ENCODE assay signal across 11 cellular contexts in the genomic region with DNA sequence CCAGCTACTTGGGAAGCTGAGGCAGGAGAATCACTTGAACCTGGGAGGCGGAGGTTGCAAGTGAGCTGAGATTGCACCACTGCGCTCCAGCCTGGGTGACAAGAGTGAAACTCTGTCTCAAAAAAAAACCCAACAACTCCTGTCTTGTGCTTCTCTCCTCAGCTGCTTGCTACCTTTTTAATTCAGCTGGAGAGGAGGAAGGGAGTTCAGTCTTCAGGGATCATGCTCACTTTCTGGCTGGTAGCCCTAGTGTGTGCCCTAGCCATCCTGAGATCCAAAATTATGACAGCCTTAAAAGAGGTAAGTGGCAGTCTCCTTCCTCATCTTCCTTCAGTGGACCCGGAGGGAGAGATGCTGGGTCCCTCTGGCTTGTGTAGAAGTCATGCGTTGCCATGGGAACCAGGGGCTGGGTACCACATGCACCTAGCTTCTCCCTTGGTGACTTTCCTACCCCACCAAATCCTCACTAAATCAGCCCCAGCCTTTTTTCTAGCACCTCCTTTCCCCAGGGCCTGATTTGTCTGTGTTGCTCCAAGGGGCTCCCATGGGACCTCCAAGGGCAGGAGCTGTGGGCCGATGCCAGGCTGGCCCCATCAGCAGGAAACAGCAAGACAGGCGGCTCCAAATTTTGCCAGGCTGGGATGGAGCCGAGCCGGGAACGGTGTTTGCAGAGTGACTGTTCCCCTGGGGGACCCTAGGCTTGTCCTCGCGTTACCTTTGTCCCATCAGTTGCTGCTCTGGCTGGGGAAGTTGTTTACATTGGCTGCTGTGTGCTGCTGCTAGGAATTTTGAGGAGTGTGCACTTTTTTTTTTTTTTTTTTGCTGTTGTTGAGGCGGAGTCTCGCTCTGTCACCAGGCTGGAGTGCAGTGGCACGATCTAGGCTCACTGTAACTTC.
DNase-seq lines count a peak whose midpoint lies in the region; ATAC-seq and TF ChIP-seq lines count a peak whose summit lies in the region.
"Had no signal": no experiment of that assay in that cellular context is flagged by ENCODE, and none has a peak within 500 bp of the region (broad histone marks: within the 10 kb centered on the region; RNA-seq: fewer than 3 reads in every experiment).

No MANE protein-coding gene starts in this region.

- no peak for TF ChIP-seq POLR2A in esophagus muscularis mucosa (IDR thresholded peaks at IDR 0.05; ENCODE audit: low read depth)
- no peak for TF ChIP-seq POLR2A in ovary (IDR thresholded peaks at IDR 0.05)

- H3K9ac ChIP-seq in BLaER1 treated with 17β-estradiol and CSF1 and Interleukin-3, amounts not matched to agents 10 nM and 100 nM = peak overlapping the region in 1 of 11 experiments; percentile 37; a peak in 1 of 22 replicates
- H3K9ac ChIP-seq: parathyroid adenoma had no signal

- no peak overlapping the region for H3K27ac Mint-ChIP-seq in CD8-positive, alpha-beta T cell

- intact Hi-C loops in esophagus muscularis mucosa (cut with DNase I) = loop anchor here (5.0 to 10.0 kb wide), 2 partner anchors 62 to 130 kb away; a partner anchor contains a TSS
- intact Hi-C loops in ovary (cut with DNase I) = loop anchor here in 2 of 4 donors (5.0 to 10.0 kb wide), 2 partner anchors 117 to 130 kb away; a partner anchor contains a TSS
- intact Hi-C loops in CD8-positive, alpha-beta T cell (cut with DNase I, micrococcal nuclease) = no loop called here

- peak overlapping the region; percentile 16 to 88 (median 62); a peak in 21 of 22 replicates for H3K4me2 ChIP-seq in BLaER1 treated with 17β-estradiol and CSF1 and Interleukin-3, amounts not matched to agents 10 nM and 100 nM

- WGBS in esophagus muscularis mucosa = 30% methylated on average over 14 of the region's 14 CpGs
- WGBS in ovary, 3 donors = 35 to 44% (median 35%) methylated on average over 14 of the region's 14 CpGs

- H3K9me3 ChIP-seq in BLaER1 treated with 17β-estradiol and CSF1 and Interleukin-3, amounts not matched to agents 10 nM and 100 nM (replicated peaks in 1 of 11) = no peaks in the 10 kb centered on the region
- H3K9me3 ChIP-seq in esophagus muscularis mucosa (no peaks in the 10 kb centered on the region), ovary (no peaks in the 10 kb centered on the region)
- no peaks in the 10 kb centered on the region for H3K9me3 ChIP-seq in CD8-positive, alpha-beta T cell (ENCODE audit: low read length)

- peaks cover 2% of the 10 kb centered on the region for H3K4me1 Mint-ChIP-seq in CD8-positive, alpha-beta T cell (ENCODE audit: low read depth)

- TF ChIP-seq CTCF in esophagus muscularis mucosa (IDR thresholded peaks at IDR 0.05) (no peak), ovary (IDR thresholded peaks at IDR 0.05) (no peak)
- TF ChIP-seq CTCF in CD8-positive, alpha-beta T cell (IDR thresholded peaks at IDR 0.05) = no peak

- peak overlapping the region in 3 of 11 experiments; percentile 1 to 66 (median 61); a peak in 4 of 22 replicates for H3K27ac ChIP-seq in BLaER1 treated with 17β-estradiol and CSF1 and Interleukin-3, amounts not matched to agents 10 nM and 100 nM
- H3K27ac ChIP-seq in esophagus muscularis mucosa (replicated peaks in 1 of 4) (peak overlapping the region; percentile 77 to 84 (median 82)), ovary (no peak overlapping the region)
- H3K27ac ChIP-seq in CD8-positive, alpha-beta T cell (ENCODE audit: low read depth, low read length) = no peak overlapping the region
- H3K27ac ChIP-seq: parathyroid adenoma had no signal

- peaks cover 0 to 26% (median 12%) of the 10 kb centered on the region in 11 experiments; a peak in 13 of 22 replicates for H4K20me1 ChIP-seq in BLaER1 treated with 17β-estradiol and CSF1 and Interleukin-3, amounts not matched to agents 10 nM and 100 nM

- H3K27me3 ChIP-seq in BLaER1 treated with 17β-estradiol and CSF1 and Interleukin-3, amounts not matched to agents 10 nM and 100 nM = no peaks in the 10 kb centered on the region
- H3K27me3 ChIP-seq in esophagus muscularis mucosa (no peaks in the 10 kb centered on the region), ovary (no peaks in the 10 kb centered on the region)
- H3K27me3 ChIP-seq in CD8-positive, alpha-beta T cell (ENCODE audit: insufficient read depth, low read length) = no peaks in the 10 kb centered on the region

- peaks cover 85% of the 10 kb centered on the region for H3K36me3 Mint-ChIP-seq in CD8-positive, alpha-beta T cell

- POLR2A ChIA-PET in CD8-positive, alpha-beta T cell (lab: Charles Lee) = no interaction called here

- no peaks in the 10 kb centered on the region for H3K9me3 Mint-ChIP-seq in CD8-positive, alpha-beta T cell
- H3K9me3 Mint-ChIP-seq: activated naive CD8-positive, alpha-beta T cell treated with anti-CD3 and anti-CD28 coated beads, Interleukin-2, amount 10 ng/mL, durations not matched to agents 7 days and 5 days had no signal

- no peaks in the 10 kb centered on the region for H3K27me3 Mint-ChIP-seq in CD8-positive, alpha-beta T cell (ENCODE audit: low read depth)
- H3K27me3 Mint-ChIP-seq: activated naive CD8-positive, alpha-beta T cell treated with anti-CD3 and anti-CD28 coated beads, Interleukin-2, amount 10 ng/mL, durations not matched to agents 7 days and 5 days had no signal

- H3K4me3 Mint-ChIP-seq in CD8-positive, alpha-beta T cell = no peak overlapping the region
- H3K4me3 Mint-ChIP-seq: activated naive CD8-positive, alpha-beta T cell treated with anti-CD3 and anti-CD28 coated beads, Interleukin-2, amount 10 ng/mL, durations not matched to agents 7 days and 5 days had no signal

- no peak overlapping the region for H3K4me3 ChIP-seq in BLaER1 treated with 17β-estradiol and CSF1 and Interleukin-3, amounts not matched to agents 10 nM and 100 nM
- no peak overlapping the region for H3K4me3 ChIP-seq in esophagus muscularis mucosa
- H3K4me3 ChIP-seq in ovary = no peak overlapping the region
- no peak overlapping the region for H3K4me3 ChIP-seq in CD8-positive, alpha-beta T cell (ENCODE audit: low read depth, low read length)

- peaks cover 24 to 84% (median 66%) of the 10 kb centered on the region in 10 experiments for H3K4me1 ChIP-seq in BLaER1 treated with 17β-estradiol and CSF1 and Interleukin-3, amounts not matched to agents 10 nM and 100 nM
- peaks cover 28 to 92% (median 71%) of the 10 kb centered on the region in 4 donors for H3K4me1 ChIP-seq in esophagus muscularis mucosa
- H3K4me1 ChIP-seq in ovary (ENCODE audit: insufficient read depth) = peaks cover 4% of the 10 kb centered on the region
- H3K4me1 ChIP-seq in CD8-positive, alpha-beta T cell (ENCODE audit: insufficient read depth, low read length) = no peaks in the 10 kb centered on the region
- H3K4me1 ChIP-seq: parathyroid adenoma had no signal

- CTCF ChIA-PET in CD8-positive, alpha-beta T cell (lab: Charles Lee) = no interaction called here

- H3K36me3 ChIP-seq in BLaER1 treated with 17β-estradiol and CSF1 and Interleukin-3, amounts not matched to agents 10 nM and 100 nM = peaks cover 63 to 88% (median 81%) of the 10 kb centered on the region in 11 experiments
- H3K36me3 ChIP-seq in esophagus muscularis mucosa (peaks cover 18 to 71% (median 53%) of the 10 kb centered on the region in 4 donors), ovary (no peaks in the 10 kb centered on the region)
- H3K36me3 ChIP-seq in CD8-positive, alpha-beta T cell (ENCODE audit: insufficient read depth, low read length) = peaks cover 31% of the 10 kb centered on the region

- TF ChIP-seq EP300 in esophagus muscularis mucosa (IDR thresholded peaks at IDR 0.05) = no peak
- TF ChIP-seq EP300 in ovary (IDR thresholded peaks at IDR 0.05) = no peak

- no peak for ATAC-seq in CD8-positive, alpha-beta T cell
- ATAC-seq in GM18870 (IDR thresholded peaks at IDR 0.05; ENCODE audit: unreplicated experiment) = no peak

- DNase-seq in NCI-H2107 (lab: John Stamatoyannopoulos, UW) (peak; percentile 49), esophagus muscularis mucosa (ENCODE audit: extremely low spot score) (no peak), ovary (peak; percentile 23 to 65 (median 47)), NOMO-1 (lab: John Stamatoyannopoulos, UW; ENCODE audit: unreplicated experiment in 2 of 2) (no peak)
- no peak for DNase-seq in CD8-positive, alpha-beta T cell
- DNase-seq in stimulated activated CD4-positive, alpha-beta T cell treated with anti-CD3 and anti-CD28 coated beads, Interleukin-2, amount 100 ng/mL, for 48 hours = no peak
- DNase-seq: activated naive CD8-positive, alpha-beta T cell treated with anti-CD3 and anti-CD28 coated beads, Interleukin-2, amount 10 ng/mL, durations not matched to agents 7 days and 5 days; NCI-H226 had no signal

Comparison
In these comparisons a context has a peak if more than half of its experiments do, and no peak if none do; other contexts are left out.
1. H3K27ac ChIP-seq: peak in esophagus muscularis mucosa (4 of 4); none in ovary (0 of 2) and CD8-positive, alpha-beta T cell (single experiment).
2. DNase-seq: peak in NCI-H2107 (single experiment) and ovary (5 of 5); none in esophagus muscularis mucosa (single experiment), CD8-positive, alpha-beta T cell (0 of 7), NOMO-1 (0 of 2) and stimulated activated CD4-positive, alpha-beta T cell treated with anti-CD3 and anti-CD28 coated beads, Interleukin-2, amount 100 ng/mL, for 48 hours (0 of 2).